8 cellular contexts compared by ENCODE assay signal in genomic region chr19:47158367-47158791, GRCh38. TPM values are rescaled to one million over a fixed set of nuclear protein-coding genes. Genes with fewer than 3 reads are reported as not detected.
DNase-seq lines count a peak whose midpoint lies in the region; ATAC-seq and TF ChIP-seq lines count a peak whose summit lies in the region.

No MANE protein-coding gene starts in this region.

- peaks cover 51% of the 10 kb centered on the region for H3K36me3 Mint-ChIP-seq in activated naive CD8-positive, alpha-beta T cell treated with anti-CD3 and anti-CD28 coated beads for 36 hours

- H3K4me3 ChIP-seq in HUES64 (ENCODE audit: low read length) (no peak overlapping the region), iPS-20b (ENCODE audit: low read length) (peak overlapping the region; percentile 42), spleen (peak overlapping the region in 2 of 8 donors; percentile 1 to 39)

- 84% methylated on average over 8 of the region's 8 CpGs for WGBS in HUES64
- 32 to 63% (median 46%) methylated on average over 7 to 8 of the region's 8 CpGs for WGBS in spleen, 5 donors

- H3K4me3 Mint-ChIP-seq in activated naive CD8-positive, alpha-beta T cell treated with anti-CD3 and anti-CD28 coated beads for 36 hours = peak overlapping the region; percentile 65

- peaks cover 28% of the 10 kb centered on the region for H3K4me1 ChIP-seq in HUES64 (ENCODE audit: insufficient read depth, low read length)
- peaks cover 26% of the 10 kb centered on the region for H3K4me1 ChIP-seq in iPS-20b (ENCODE audit: insufficient read depth, low read length)
- H3K4me1 ChIP-seq in spleen = peaks cover 46 to 95% (median 71%) of the 10 kb centered on the region in 6 donors

- no peaks in the 10 kb centered on the region for H3K9me3 ChIP-seq in HUES64 (ENCODE audit: insufficient read depth, low read depth, low read length)
- H3K9me3 ChIP-seq in iPS-20b (ENCODE audit: insufficient read depth, low read depth, low read length) = no peaks in the 10 kb centered on the region
- no peaks in the 10 kb centered on the region for H3K9me3 ChIP-seq in spleen

- peak overlapping the region; percentile 93 for H3K27ac Mint-ChIP-seq in activated naive CD8-positive, alpha-beta T cell treated with anti-CD3 and anti-CD28 coated beads for 36 hours

- DNase-seq in activated naive CD8-positive, alpha-beta T cell treated with anti-CD3 and anti-CD28 coated beads for 36 hours = no peak
- DNase-seq in spleen (no peak), KG1 (lab: John Stamatoyannopoulos, UW) (no peak), COR-L47 (lab: John Stamatoyannopoulos, UW) (no peak)

- no peak for TF ChIP-seq CTCF in spleen (IDR thresholded peaks at IDR 0.05 in 8 of 11, conservative IDR thresholded peaks at IDR 0.05 in 3 of 11)

- H3K9ac ChIP-seq in HUES64 (ENCODE audit: low read depth, low read length) (peak overlapping the region; percentile 67), iPS-20b (ENCODE audit: low read depth, low read length) (peak overlapping the region; percentile 59)

- H3K27me3 ChIP-seq in HUES64 (ENCODE audit: insufficient read depth, low read length) (no peaks in the 10 kb centered on the region), iPS-20b (ENCODE audit: insufficient read depth, low read length) (no peaks in the 10 kb centered on the region), spleen (replicated peaks in 1 of 7) (no peaks in the 10 kb centered on the region)

- intact Hi-C loops in spleen (cut with DNase I; ENCODE audit: low total_unique reads) = no loop called here

- H3K27ac ChIP-seq in HUES64 (ENCODE audit: low read depth, low read length) (peak overlapping the region; percentile 99), iPS-20b (ENCODE audit: low read length) (peak overlapping the region; percentile 19), spleen (peak overlapping the region; percentile 76 to 91 (median 82))

- peaks cover 83% of the 10 kb centered on the region for H3K36me3 ChIP-seq in HUES64 (ENCODE audit: insufficient read depth, low read length)
- peaks cover 92% of the 10 kb centered on the region for H3K36me3 ChIP-seq in iPS-20b (ENCODE audit: insufficient read depth, low read depth, low read length)
- H3K36me3 ChIP-seq in spleen = peaks cover 0 to 85% (median 26%) of the 10 kb centered on the region in 6 donors

- TF ChIP-seq POLR2A in spleen (IDR thresholded peaks at IDR 0.05) = no peak

- ATAC-seq in HG03175 (IDR thresholded peaks at IDR 0.05; ENCODE audit: unreplicated experiment) (no peak), GM18867 (IDR thresholded peaks at IDR 0.05; ENCODE audit: unreplicated experiment) (no peak)

- H3K27me3 Mint-ChIP-seq in activated naive CD8-positive, alpha-beta T cell treated with anti-CD3 and anti-CD28 coated beads for 36 hours = no peaks in the 10 kb centered on the region

- H3K9me3 Mint-ChIP-seq in activated naive CD8-positive, alpha-beta T cell treated with anti-CD3 and anti-CD28 coated beads for 36 hours = no peaks in the 10 kb centered on the region

- peaks cover 63% of the 10 kb centered on the region for H3K4me1 Mint-ChIP-seq in activated naive CD8-positive, alpha-beta T cell treated with anti-CD3 and anti-CD28 coated beads for 36 hours

RNA-seq across cellular contexts. Expression of gene SAE1, which starts 27.7 kb away (rescaled TPM):
- polyA plus RNA-seq in HUES64 (2013, experiment 1 of 2) = 192 TPM
- 205 TPM for polyA plus RNA-seq in HUES64 (2013, experiment 2 of 2)
- 100 to 1,000 TPM; 141 to 149 TPM for total RNA-seq in activated naive CD8-positive, alpha-beta T cell treated with anti-CD3 and anti-CD28 coated beads for 36 hours
- total RNA-seq in spleen = 10 to 100 TPM; 42.7 to 72.4 (median 59.5) TPM
- 10 to 100 TPM; 28.1 to 53.3 (median 43.9) TPM for polyA plus RNA-seq in spleen

RNA-seq across cellular contexts. Expression of gene ZC3H4, which starts 44.8 kb away (rescaled TPM):
- polyA plus RNA-seq in HUES64 (2013, experiment 1 of 2) = 25.7 TPM
- 27.1 TPM for polyA plus RNA-seq in HUES64 (2013, experiment 2 of 2)
- 100 to 1,000 TPM; 103 to 110 TPM for total RNA-seq in activated naive CD8-positive, alpha-beta T cell treated with anti-CD3 and anti-CD28 coated beads for 36 hours
- total RNA-seq in spleen = 10 to 100 TPM; 26.8 to 68.7 (median 44.1) TPM
- 10 to 100 TPM in 1 of 3 donors, 1 to 10 TPM in 2; 6.0 to 14.2 (median 7.5) TPM for polyA plus RNA-seq in spleen

Comparison
In these comparisons a context has a peak if more than half of its experiments do, and no peak if none do; other contexts are left out.
1. H3K27ac ChIP-seq: peak in every context shown above with its lines; median percentile 99 in HUES64; 82 in spleen; 19 in iPS-20b.